In genomic region chr9:35656841-35657326, GRCh38 we compare ENCODE assay signal across 8 cellular contexts. TPM values are rescaled to one million over a fixed set of nuclear protein-coding genes. Genes with fewer than 3 reads are reported as not detected.
A peak's percentile ranks its signal among the peaks of the same experiment; 100 is the strongest.
DNase-seq lines count a peak whose midpoint lies in the region; ATAC-seq and TF ChIP-seq lines count a peak whose summit lies in the region.

No MANE protein-coding gene starts in this region.

- peak overlapping the region; percentile 73 to 99 (median 98) for H3K27ac ChIP-seq in heart right ventricle
- H3K27ac ChIP-seq in caudate nucleus (ENCODE audit: low read depth, low read length) = peak overlapping the region; percentile 100

- 32 to 50% methylated on average over 14 of the region's 14 CpGs for WGBS in heart right ventricle, 2 donors

- H3K9me3 ChIP-seq in heart right ventricle (no peaks in the 10 kb centered on the region), mucosa of stomach (ENCODE audit: control insufficient read depth, low read length) (no peaks in the 10 kb centered on the region)

- H3K27me3 ChIP-seq in heart right ventricle = no peaks in the 10 kb centered on the region
- H3K27me3 ChIP-seq in mucosa of stomach (ENCODE audit: control insufficient read depth, insufficient read depth, low read length) = no peaks in the 10 kb centered on the region

- H3K4me1 ChIP-seq in heart right ventricle (peaks cover 0 to 56% (median 31%) of the 10 kb centered on the region in 9 donors), mucosa of stomach (ENCODE audit: control insufficient read depth, insufficient read depth, low read length) (peaks cover 41% of the 10 kb centered on the region)

- DNase-seq in heart right ventricle (no peak), Right ventricle myocardium superior (no peak), caudate nucleus (lab: John Stamatoyannopoulos, UW) (no peak), SK-N-DZ (ENCODE audit: low spot score) (no peak), NCI-H146 (lab: John Stamatoyannopoulos, UW) (no peak), NCI-H2171 (lab: John Stamatoyannopoulos, UW) (no peak)

- H3K4me3 ChIP-seq in heart right ventricle = peak overlapping the region in 9 of 10 donors; percentile 20 to 96 (median 73)
- H3K4me3 ChIP-seq in mucosa of stomach (ENCODE audit: low read length) = peak overlapping the region; percentile 60

- intact Hi-C loops in heart right ventricle (cut with DNase I) (loop anchor here in 7 of 10 donors (1.0 to 10.0 kb wide), 11 partner anchors 35 to 248 kb away; partner anchors contain the start of genes SPAG8 (in 3 of the 7), HINT2 (in 2 of the 7), CREB3 (in 1 of the 7) and FAM221B (in 1 of the 7)), Right ventricle myocardium superior (cut with DNase I) (no loop called here)

- ATAC-seq in heart right ventricle = no peak
- no peak for ATAC-seq in Right ventricle myocardium superior (ENCODE audit: poor library complexity)
- ATAC-seq in GM21723 (IDR thresholded peaks at IDR 0.05; ENCODE audit: unreplicated experiment) = no peak

- H3K36me3 ChIP-seq in heart right ventricle (peaks cover 0 to 22% (median 9%) of the 10 kb centered on the region in 9 donors), mucosa of stomach (ENCODE audit: control insufficient read depth, insufficient read depth, low read length) (peaks cover 3% of the 10 kb centered on the region)

- peak overlapping the region; percentile 90 for H3K9ac ChIP-seq in mucosa of stomach (ENCODE audit: low read length)

- TF ChIP-seq CTCF in heart right ventricle (IDR thresholded peaks at IDR 0.05) = no peak

RNA-seq across cellular contexts. Expression of gene RMRP, which starts 0.9 kb away (rescaled TPM):
- over 10,000 TPM in 3 of 10 donors, 1,000 to 10,000 TPM in 7; 3,879 to 14,997 (median 5,788) TPM for total RNA-seq in heart right ventricle
- polyA plus RNA-seq in heart right ventricle = 100 to 1,000 TPM in 1 of 2 donors, 10 to 100 TPM in 1; 14.9 to 476 TPM
- total RNA-seq in Right ventricle myocardium superior = 19,155 TPM
- polyA plus RNA-seq in SK-N-DZ (2014; cell fraction: cytosol; rRNA removed) = not detected in 2 replicates
- polyA plus RNA-seq in SK-N-DZ (2014; cell fraction: nucleus; rRNA removed) = not detected in 2 replicates

RNA-seq across cellular contexts. Expression of gene CCDC107, which starts 1.2 kb away (rescaled TPM):
- total RNA-seq in heart right ventricle = 10 to 100 TPM; 37.9 to 54.0 (median 43.9) TPM
- polyA plus RNA-seq in heart right ventricle = 100 to 1,000 TPM in 1 of 2 donors, 10 to 100 TPM in 1; 95.3 to 210 TPM
- 48.4 TPM for total RNA-seq in Right ventricle myocardium superior
- 6.5 and 7.8 TPM in 2 replicates for polyA plus RNA-seq in SK-N-DZ (2014; cell fraction: cytosol; rRNA removed)
- polyA plus RNA-seq in SK-N-DZ (2014; cell fraction: nucleus; rRNA removed) = 7.7 and 8.2 TPM in 2 replicates

RNA-seq across cellular contexts. Expression of gene SIT1, which starts 6.2 kb away (rescaled TPM):
- 1 to 10 TPM in 1 of 10 donors, under 1 TPM in 5, not detected in 4; 0.19 to 3.6 (median 0.33) TPM for total RNA-seq in heart right ventricle
- polyA plus RNA-seq in heart right ventricle = under 1 TPM in 1 of 2 donors, not detected in 1; 0.25 TPM
- not detected for total RNA-seq in Right ventricle myocardium superior
- polyA plus RNA-seq in SK-N-DZ (2014; cell fraction: cytosol; rRNA removed) = 2.9 and 4.0 TPM in 2 replicates
- polyA plus RNA-seq in SK-N-DZ (2014; cell fraction: nucleus; rRNA removed) = 0.88 and 4.5 TPM in 2 replicates

RNA-seq across cellular contexts. Expression of gene ARHGEF39, which starts 8.1 kb away (rescaled TPM):
- total RNA-seq in heart right ventricle (under 1 TPM in 8 of 10 donors, not detected in 2; 0.09 to 0.85 (median 0.30) TPM), Right ventricle myocardium superior (0.24 TPM)
- 1 to 10 TPM in 1 of 2 donors, under 1 TPM in 1; 0.35 to 1.3 TPM for polyA plus RNA-seq in heart right ventricle
- 10.9 and 15.1 TPM in 2 replicates for polyA plus RNA-seq in SK-N-DZ (2014; cell fraction: cytosol; rRNA removed)
- 30.1 and 40.3 TPM in 2 replicates for polyA plus RNA-seq in SK-N-DZ (2014; cell fraction: nucleus; rRNA removed)

RNA-seq across cellular contexts. Expression of gene CA9, which starts 16.8 kb away (rescaled TPM):
- total RNA-seq in heart right ventricle (10 to 100 TPM in 1 of 10 donors, 1 to 10 TPM in 1, under 1 TPM in 3, not detected in 5; 0.20 to 13.2 (median 0.24) TPM), Right ventricle myocardium superior (not detected)
- polyA plus RNA-seq in heart right ventricle = 1 to 10 TPM in 1 of 2 donors, not detected in 1; 1.0 TPM
- polyA plus RNA-seq in SK-N-DZ (2014; cell fraction: cytosol; rRNA removed) = 2.2 TPM in 1 of 2 replicates, not detected in the other
- 2.3 TPM in 1 of 2 replicates, not detected in the other for polyA plus RNA-seq in SK-N-DZ (2014; cell fraction: nucleus; rRNA removed)
